13 cellular contexts compared by ENCODE assay signal in genomic region chr16:1108299-1109252, GRCh38. TPM values are rescaled to one million over a fixed set of nuclear protein-coding genes. Genes with fewer than 3 reads are reported as not detected.
DNase-seq lines count a peak whose midpoint lies in the region; ATAC-seq, FAIRE-seq and TF ChIP-seq lines count a peak whose summit lies in the region.
"Had no signal": no experiment of that assay in that cellular context is flagged by ENCODE, and none has a peak within 500 bp of the region (broad histone marks: within the 10 kb centered on the region; RNA-seq: fewer than 3 reads in every experiment).

No MANE protein-coding gene starts in this region.

- H3K36me3 Mint-ChIP-seq in Calu3 (ENCODE audit: insufficient read depth, unreplicated experiment) (no peaks in the 10 kb centered on the region), endothelial cell (ENCODE audit: low read depth, unreplicated experiment) (no peaks in the 10 kb centered on the region)

- BruUV-seq in Calu3 (replicated peaks; lab: Mats Ljungman, UMichigan): no TSS peak

- no peaks in the 10 kb centered on the region for H4K20me1 ChIP-seq in hepatocyte (ENCODE audit: insufficient read depth, poor library complexity, severe bottlenecking)

- H3K27me3 Mint-ChIP-seq in Calu3 (ENCODE audit: unreplicated experiment) (peaks cover 100% of the 10 kb centered on the region), endothelial cell (ENCODE audit: unreplicated experiment) (no peaks in the 10 kb centered on the region)

- H3K4me2 ChIP-seq in hepatocyte: no peak overlapping the region

- peak; percentile 55 for DNase-seq in Calu3
- peak; percentile 18 for DNase-seq in NCI-H1105 treated with DMSO at 0.1 percent for 48 hours (lab: John Stamatoyannopoulos, UW)
- peak; percentile 1 for DNase-seq in astrocyte of the spinal cord (ENCODE audit: low read depth, low spot score)
- peak; percentile 70 to 95 (median 86) for DNase-seq in pancreas
- no peak for DNase-seq in hepatocyte (ENCODE audit: low spot score)
- no peak for DNase-seq in HTR-8/SVneo (ENCODE audit: insufficient read length, low spot score)
- DNase-seq in endothelial cell (ENCODE audit: low spot score): no peak
- DNase-seq: activated naive CD8-positive, alpha-beta T cell treated with anti-CD3 and anti-CD28 coated beads, Interleukin-2, amount 50 U/mL, for 24 hours; small intestine had no signal

- TF ChIP-seq CTCF in Calu3 (IDR thresholded peaks at IDR 0.05; ENCODE audit: unreplicated experiment): no peak
- no peak for TF ChIP-seq CTCF in astrocyte of the spinal cord (IDR thresholded peaks at IDR 0.05; ENCODE audit: low read depth, low read length)
- no peak for TF ChIP-seq CTCF in pancreas (IDR thresholded peaks at IDR 0.05)
- TF ChIP-seq CTCF in hepatocyte (IDR thresholded peaks at IDR 0.05; ENCODE audit: poor library complexity): no peak
- TF ChIP-seq CTCF in endothelial cell (IDR thresholded peaks at IDR 0.05; ENCODE audit: unreplicated experiment): no peak

- H3K9me3 Mint-ChIP-seq in Calu3 (ENCODE audit: low read depth, unreplicated experiment) (no peaks in the 10 kb centered on the region), endothelial cell (ENCODE audit: unreplicated experiment) (no peaks in the 10 kb centered on the region)
- H3K9me3 Mint-ChIP-seq: activated naive CD8-positive, alpha-beta T cell treated with anti-CD3 and anti-CD28 coated beads, Interleukin-2, amount 50 U/mL, for 24 hours had no signal

- CTCF ChIA-PET in Calu3 (lab: Charles Lee): interaction anchor here (0.7 kb wide), 1 partner anchor 138 kb away, joined by 4 read pairs; no protein-coding TSS in a partner anchor

- H3K9me3 ChIP-seq in pancreas (no peaks in the 10 kb centered on the region), hepatocyte (ENCODE audit: low read depth) (no peaks in the 10 kb centered on the region)

- H3K27me3 ChIP-seq in pancreas (peaks cover 0 to 13% (median 0%) of the 10 kb centered on the region in 4 donors), hepatocyte (no peaks in the 10 kb centered on the region)

- WGBS in pancreas, 2 donors: 14 to 17% methylated on average over 38 to 42 of the region's 42 CpGs
- WGBS in hepatocyte (ENCODE audit: low lambda C conversion rate, missing lambda C conversion rate): 70% methylated on average over 41 of the region's 42 CpGs

- H3K27ac ChIP-seq in pancreas (no peak overlapping the region), hepatocyte (no peak overlapping the region)

- in situ Hi-C loops in astrocyte of the spinal cord (cut with HindIII; ENCODE audit: low sequenced_read_pairs): no loop called here

- H3K9me2 ChIP-seq in hepatocyte (replicated peaks; ENCODE audit: insufficient read depth): no peaks in the 10 kb centered on the region

- ATAC-seq in pancreas (peak; percentile 66 to 82 (median 80)), GM21367 (IDR thresholded peaks at IDR 0.05; ENCODE audit: unreplicated experiment) (no peak)
- ATAC-seq: activated naive CD8-positive, alpha-beta T cell treated with anti-CD3 and anti-CD28 coated beads, Interleukin-2, amount 50 U/mL, for 24 hours had no signal

- H2AFZ ChIP-seq in hepatocyte: no peak overlapping the region

- no peaks in the 10 kb centered on the region for H3K79me2 ChIP-seq in hepatocyte

- intact Hi-C loops in Calu3 (cut with micrococcal nuclease; ENCODE audit: unreplicated experiment) (no loop called here), pancreas (cut with DNase I) (no loop called here)

- no peaks in the 10 kb centered on the region for H3K4me1 ChIP-seq in pancreas
- H3K4me1 ChIP-seq in hepatocyte (ENCODE audit: insufficient read depth): no peaks in the 10 kb centered on the region

- no peak overlapping the region for H3K4me3 ChIP-seq in astrocyte of the spinal cord (ENCODE audit: low read depth, low read length)
- H3K4me3 ChIP-seq in pancreas: no peak overlapping the region
- no peak overlapping the region for H3K4me3 ChIP-seq in hepatocyte
- H3K4me3 ChIP-seq: lung had no signal

- no peak for FAIRE-seq in pancreas (lab: Jason Lieb, UNC)
- no peak for FAIRE-seq in HTR-8/SVneo (lab: Jason Lieb, UNC)
- FAIRE-seq: endothelial cell of umbilical vein, small intestine had no signal

- H3K4me3 Mint-ChIP-seq in Calu3 (ENCODE audit: low read depth, unreplicated experiment): no peak overlapping the region
- no peak overlapping the region for H3K4me3 Mint-ChIP-seq in endothelial cell (ENCODE audit: unreplicated experiment)
- H3K4me3 Mint-ChIP-seq: activated naive CD8-positive, alpha-beta T cell treated with anti-CD3 and anti-CD28 coated beads, Interleukin-2, amount 50 U/mL, for 24 hours had no signal

- H3K27ac Mint-ChIP-seq in Calu3 (ENCODE audit: unreplicated experiment) (no peak overlapping the region), endothelial cell (ENCODE audit: unreplicated experiment) (no peak overlapping the region)
- H3K27ac Mint-ChIP-seq: activated naive CD8-positive, alpha-beta T cell treated with anti-CD3 and anti-CD28 coated beads, Interleukin-2, amount 50 U/mL, for 24 hours had no signal

- H3K36me3 ChIP-seq in pancreas: no peaks in the 10 kb centered on the region
- H3K36me3 ChIP-seq in hepatocyte (replicated peaks; ENCODE audit: insufficient read depth, low read depth): no peaks in the 10 kb centered on the region

- H3K4me1 Mint-ChIP-seq in Calu3 (ENCODE audit: low read depth, unreplicated experiment) (no peaks in the 10 kb centered on the region), endothelial cell (ENCODE audit: unreplicated experiment) (no peaks in the 10 kb centered on the region)
- H3K4me1 Mint-ChIP-seq: activated naive CD8-positive, alpha-beta T cell treated with anti-CD3 and anti-CD28 coated beads, Interleukin-2, amount 50 U/mL, for 24 hours had no signal

RNA-seq across cellular contexts. Expression of gene C1QTNF8, which starts 12.5 kb away (rescaled TPM):
- total RNA-seq in Calu3 (2022) (not detected in 2 replicates), pancreas (not detected), hepatocyte (not detected in 2 replicates), endothelial cell (ENCODE audit: unreplicated experiment) (not detected)
- polyA plus RNA-seq in pancreas (under 1 TPM in 1 of 2 donors, not detected in 1; 0.23 TPM), hepatocyte (0.10 TPM in 1 of 2 replicates, not detected in the other)
- total RNA-seq: endothelial cell of umbilical vein, RPMI7951 had no signal
- polyA plus RNA-seq: endothelial cell of umbilical vein, small intestine had no signal

RNA-seq across cellular contexts. Expression of gene SSTR5, which starts 36.0 kb away (rescaled TPM):
- total RNA-seq in Calu3 (2022) (not detected in 2 replicates), pancreas (under 1 TPM in 5 of 6 donors, not detected in 1; 0.12 to 0.38 (median 0.24) TPM), hepatocyte (0.77 TPM in 1 of 2 replicates, not detected in the other), endothelial cell (ENCODE audit: unreplicated experiment) (not detected)
- polyA plus RNA-seq in pancreas (1 to 10 TPM; 1.2 TPM), hepatocyte (1.3 TPM in 1 of 2 replicates, not detected in the other)
- total RNA-seq: RPMI7951 had no signal
- polyA plus RNA-seq: lung had no signal

RNA-seq across cellular contexts. Expression of gene CACNA1H, which starts 44.3 kb away (rescaled TPM):
- total RNA-seq in Calu3 (2022) (0.05 TPM in 1 of 2 replicates, not detected in the other), pancreas (1 to 10 TPM; 2.5 to 5.4 (median 3.6) TPM), hepatocyte (8.6 and 9.1 TPM in 2 replicates), endothelial cell (ENCODE audit: unreplicated experiment) (3.4 TPM)
- polyA plus RNA-seq in pancreas (10 to 100 TPM; 12.8 to 20.5 TPM), hepatocyte (9.1 and 9.7 TPM in 2 replicates)
- total RNA-seq: endothelial cell of umbilical vein, RPMI7951 had no signal

Comparison
In these comparisons a context has a peak if more than half of its experiments do, and no peak if none do; other contexts are left out.
1. DNase-seq: peak in Calu3 (single experiment), NCI-H1105 treated with DMSO at 0.1 percent for 48 hours (single experiment), astrocyte of the spinal cord (single experiment) and pancreas (6 of 6); none in hepatocyte (single experiment), HTR-8/SVneo (single experiment) and endothelial cell (single experiment).